Comparison of ENCODE assay signal across 16 cellular contexts in the genomic region with DNA sequence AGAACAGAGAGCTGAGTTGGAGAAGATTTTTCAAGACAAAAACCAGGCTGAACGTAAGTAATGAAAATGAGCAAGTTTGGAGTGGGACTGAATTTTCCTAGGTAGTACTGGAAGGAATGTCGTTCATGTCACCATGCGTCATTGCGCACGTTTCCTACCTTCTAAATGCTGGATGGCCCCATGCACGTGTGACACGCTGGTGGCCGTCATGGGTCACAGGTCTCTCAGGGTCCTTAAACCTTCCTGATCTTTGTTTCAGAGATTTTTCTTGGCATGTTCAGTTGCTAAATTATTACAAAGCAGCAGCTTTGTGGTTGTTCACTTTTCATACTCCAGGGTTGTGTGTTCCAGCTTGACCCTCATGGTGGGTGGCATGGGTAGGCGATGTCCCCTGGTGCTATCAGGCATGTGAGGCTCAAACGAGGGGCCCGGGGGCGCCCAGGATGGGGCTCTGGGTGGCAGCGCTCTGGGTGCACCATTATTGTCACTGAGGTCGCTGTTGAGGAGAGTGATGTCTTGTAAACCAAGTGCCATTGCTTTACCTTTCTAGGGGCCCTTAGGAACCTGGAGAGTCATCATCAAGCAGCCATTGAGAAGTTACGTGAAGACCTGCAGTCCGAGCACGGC.
"Had no signal": no experiment of that assay in that cellular context is flagged by ENCODE, and none has a peak within 500 bp of the region (broad histone marks: within the 10 kb centered on the region; RNA-seq: fewer than 3 reads in every experiment).

No MANE protein-coding gene starts in this region.

- FAIRE-seq: HepG2 had no signal

- ATAC-seq: HepG2 had no signal

- H3K9ac ChIP-seq: KMS-11 had no signal

- H3K27ac ChIP-seq: KMS-11 had no signal

- H3K4me2 ChIP-seq: KMS-11 had no signal

- DNase-seq: IMR-90, Kasumi-1, MM.1S, NCI-H1092 treated with DMSO at 0.1 percent for 48 hours, NCI-H1436, NCI-H1694, NCI-H187 treated with DMSO at 0.1 percent for 48 hours, NCI-H2029 treated with DMSO at 0.1 percent for 48 hours, NCI-H2171 treated with DMSO at 0.1 percent for 48 hours, NCI-H2227 treated with DMSO at 0.1 percent for 48 hours, NCI-H524 treated with DMSO at 0.1 percent for 48 hours, NCI-H69, NCI-H774, SHP77 had no signal
